Comparison of ENCODE assay signal across 35 cellular contexts in the genomic region with DNA sequence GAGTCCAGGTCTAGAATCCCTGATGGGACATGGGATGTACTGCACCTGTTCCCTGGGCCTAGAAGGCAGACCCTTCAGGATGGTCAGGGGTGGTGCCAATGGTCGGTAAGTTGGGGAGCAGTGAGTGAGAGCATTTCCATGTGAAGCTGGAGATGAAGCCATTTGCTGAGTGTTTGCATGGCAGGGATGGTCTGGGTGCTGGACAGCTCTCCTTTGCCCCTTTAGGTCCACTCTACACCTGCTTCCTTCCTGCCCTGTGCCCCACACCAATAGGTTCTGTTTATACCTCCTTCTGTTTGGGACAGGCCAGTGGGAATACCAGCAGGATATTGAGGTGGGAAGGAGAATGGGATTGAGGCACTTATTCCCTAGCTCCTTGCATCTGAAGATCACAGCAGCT.
"Had no signal": no experiment of that assay in that cellular context is flagged by ENCODE, and none has a peak within 500 bp of the region (broad histone marks: within the 10 kb centered on the region; RNA-seq: fewer than 3 reads in every experiment).

No MANE protein-coding gene starts in this region.

- H3K27ac ChIP-seq: adrenal gland, ascending aorta, cardiac muscle cell, VCaP had no signal

- H3K4me1 Mint-ChIP-seq: activated B cell treated with CpG ODN at 0.5 μM for 24 hours; activated CD4-positive, alpha-beta T cell treated with anti-CD3 and anti-CD28 coated beads, Interleukin-2, amount 10 ng/mL, durations not matched to agents 24 days and 14 days; activated naive CD8-positive, alpha-beta T cell treated with anti-CD3 and anti-CD28 coated beads for 36 hours; brain; central memory CD8-positive, alpha-beta T cell had no signal

- H3K36me3 Mint-ChIP-seq: activated CD4-positive, alpha-beta memory T cell treated with anti-CD3 and anti-CD28 coated beads for 36 hours; activated naive CD4-positive, alpha-beta T cell treated with anti-CD3 and anti-CD28 coated beads, Interleukin-2, amount 50 U/mL, for 72 hours; activated naive CD8-positive, alpha-beta T cell treated with anti-CD3 and anti-CD28 coated beads for 36 hours; brain had no signal

- H3K4me3 ChIP-seq: adrenal gland, ascending aorta, cardiac muscle cell had no signal

- H3K9me3 ChIP-seq: adrenal gland, ascending aorta had no signal

- DNase-seq: activated B cell treated with CpG ODN at 0.5 μM for 24 hours; activated CD4-positive, alpha-beta memory T cell treated with anti-CD3 and anti-CD28 coated beads for 36 hours; activated CD4-positive, alpha-beta T cell treated with anti-CD3 and anti-CD28 coated beads for 4 hours; activated CD4-positive, alpha-beta T cell treated with anti-CD3 and anti-CD28 coated beads, Interleukin-2, amount 10 ng/mL, durations not matched to agents 24 days and 14 days; activated CD4-positive, alpha-beta T cell treated with anti-CD3 and anti-CD28 coated beads, Interleukin-2, amount 50 U/mL, for 1 hour; activated CD4-positive, alpha-beta T cell treated with anti-CD3 and anti-CD28 coated beads, Interleukin-2, amount 50 U/mL, for 4 hours; activated CD4-positive, CD25-positive, alpha-beta regulatory T cell treated with anti-CD3 and anti-CD28 coated beads, Interleukin-2, amount 50 U/mL, for 72 hours; activated CD8-positive, alpha-beta memory T cell treated with anti-CD3 and anti-CD28 coated beads, Interleukin-2, amount 50 U/mL, for 4 hours; activated CD8-positive, alpha-beta T cell treated with anti-CD3 and anti-CD28 coated beads for 36 hours; activated effector memory CD4-positive, alpha-beta T cell treated with Interleukin-2 at 50 U/mL for 16 hours; activated gamma-delta T cell treated with Interleukin-2 at 50 U/mL for 16 hours; activated naive CD4-positive, alpha-beta T cell; activated naive CD4-positive, alpha-beta T cell treated with anti-CD3 and anti-CD28 coated beads for 36 hours; activated naive CD4-positive, alpha-beta T cell treated with anti-CD3 and anti-CD28 coated beads, Interleukin-2, amount 50 U/mL, for 16 hours; activated naive CD8-positive, alpha-beta T cell treated with anti-CD3 and anti-CD28 coated beads for 36 hours; activated T-cell treated with anti-CD3 and anti-CD28 coated beads for 4 hours; activated T-cell treated with anti-CD3 and anti-CD28 coated beads, Interleukin-2, amount 50 U/mL, for 1 hour; activated T-cell treated with anti-CD3 and anti-CD28 coated beads, Interleukin-2, amount 50 U/mL, for 4 hours; adrenal gland; amniotic stem cell; anterior cingulate cortex; caudate nucleus; cerebellar nuclear complex; T-helper 1 cell; T-helper 2 cell; T-helper 9 cell had no signal

- H3K27me3 Mint-ChIP-seq: activated B cell treated with CpG ODN at 0.5 μM for 24 hours; activated CD4-positive, alpha-beta memory T cell treated with anti-CD3 and anti-CD28 coated beads for 36 hours; activated CD4-positive, alpha-beta T cell treated with anti-CD3 and anti-CD28 coated beads, Interleukin-2, amount 10 ng/mL, durations not matched to agents 24 days and 14 days; activated CD8-positive, alpha-beta T cell treated with anti-CD3 and anti-CD28 coated beads for 36 hours; central memory CD8-positive, alpha-beta T cell had no signal

- H3K9me3 Mint-ChIP-seq: activated B cell treated with CpG ODN at 0.5 μM for 24 hours; activated CD4-positive, alpha-beta memory T cell treated with anti-CD3 and anti-CD28 coated beads for 36 hours; activated CD4-positive, alpha-beta T cell treated with anti-CD3 and anti-CD28 coated beads, Interleukin-2, amount 10 ng/mL, durations not matched to agents 24 days and 14 days; activated CD8-positive, alpha-beta T cell treated with anti-CD3 and anti-CD28 coated beads for 36 hours; activated naive CD4-positive, alpha-beta T cell treated with anti-CD3 and anti-CD28 coated beads for 36 hours; activated naive CD8-positive, alpha-beta T cell treated with anti-CD3 and anti-CD28 coated beads for 36 hours; activated T-cell treated with anti-CD3 and anti-CD28 coated beads, Interleukin-2, amount 50 U/mL, for 4 hours; activated T-helper 2 cell treated with anti-CD3 and anti-CD28 coated beads, Interferon-gamma antibody, Interleukin-2, Interleukin-4, amounts not matched to agents 10 μg/mL and 5 μg/mL and 100 μg/mL, durations not matched to agents 14 hours and 24 hours and 36 hours; brain; central memory CD8-positive, alpha-beta T cell; T-helper 1 cell treated with Interleukin-12 subunit alpha and Interleukin-12 subunit beta and Interleukin-4 antibody, amounts not matched to agents 30 μg/mL and 1 μg/mL, for 36 hours; T-helper 2 cell treated with Interferon-gamma antibody and Interleukin-4, amounts not matched to agents 5 μg/mL and 100 μg/mL, for 36 hours had no signal

- H3K36me3 ChIP-seq: adrenal gland, ascending aorta, cardiac muscle cell had no signal

- H3K27ac Mint-ChIP-seq: activated B cell treated with CpG ODN at 0.5 μM for 24 hours; activated CD4-positive, alpha-beta memory T cell treated with anti-CD3 and anti-CD28 coated beads for 36 hours; activated CD4-positive, alpha-beta T cell treated with anti-CD3 and anti-CD28 coated beads, Interleukin-2, amount 10 ng/mL, durations not matched to agents 24 days and 14 days; activated CD8-positive, alpha-beta T cell treated with anti-CD3 and anti-CD28 coated beads for 36 hours; activated naive CD4-positive, alpha-beta T cell treated with anti-CD3 and anti-CD28 coated beads for 36 hours; activated naive CD4-positive, alpha-beta T cell treated with anti-CD3 and anti-CD28 coated beads, Interleukin-2, amount 50 U/mL, for 72 hours; activated naive CD8-positive, alpha-beta T cell treated with anti-CD3 and anti-CD28 coated beads for 36 hours; activated T-helper 2 cell treated with anti-CD3 and anti-CD28 coated beads, Interferon-gamma antibody, Interleukin-2, Interleukin-4, amounts not matched to agents 10 μg/mL and 5 μg/mL and 100 μg/mL, durations not matched to agents 14 hours and 24 hours and 36 hours; brain; T-helper 1 cell treated with Interleukin-12 subunit alpha and Interleukin-12 subunit beta and Interleukin-4 antibody, amounts not matched to agents 30 μg/mL and 1 μg/mL, for 36 hours; T-helper 2 cell treated with Interferon-gamma antibody and Interleukin-4, amounts not matched to agents 5 μg/mL and 100 μg/mL, for 36 hours had no signal

- H3K4me1 ChIP-seq: adrenal gland, ascending aorta had no signal

- H3K4me3 Mint-ChIP-seq: activated B cell treated with CpG ODN at 0.5 μM for 24 hours; activated CD4-positive, alpha-beta memory T cell treated with anti-CD3 and anti-CD28 coated beads for 36 hours; activated CD4-positive, alpha-beta T cell treated with anti-CD3 and anti-CD28 coated beads, Interleukin-2, amount 10 ng/mL, durations not matched to agents 24 days and 14 days; activated CD8-positive, alpha-beta T cell treated with anti-CD3 and anti-CD28 coated beads for 36 hours; activated naive CD4-positive, alpha-beta T cell treated with anti-CD3 and anti-CD28 coated beads for 36 hours; activated naive CD8-positive, alpha-beta T cell treated with anti-CD3 and anti-CD28 coated beads for 36 hours; activated T-cell treated with anti-CD3 and anti-CD28 coated beads, Interleukin-2, amount 50 U/mL, for 4 hours; brain; central memory CD8-positive, alpha-beta T cell; T-helper 1 cell treated with Interleukin-12 subunit alpha and Interleukin-12 subunit beta and Interleukin-4 antibody, amounts not matched to agents 30 μg/mL and 1 μg/mL, for 36 hours; T-helper 2 cell treated with Interferon-gamma antibody and Interleukin-4, amounts not matched to agents 5 μg/mL and 100 μg/mL, for 36 hours had no signal

- ATAC-seq: activated CD8-positive, alpha-beta T cell treated with anti-CD3 and anti-CD28 coated beads for 36 hours; activated naive CD4-positive, alpha-beta T cell treated with anti-CD3 and anti-CD28 coated beads, Interleukin-2, amount 50 U/mL, for 72 hours; activated T-cell treated with anti-CD3 and anti-CD28 coated beads, Interleukin-2, amount 50 U/mL, for 4 hours had no signal
